Comparison of ENCODE assay signal across 1 cellular context in the genomic region with DNA sequence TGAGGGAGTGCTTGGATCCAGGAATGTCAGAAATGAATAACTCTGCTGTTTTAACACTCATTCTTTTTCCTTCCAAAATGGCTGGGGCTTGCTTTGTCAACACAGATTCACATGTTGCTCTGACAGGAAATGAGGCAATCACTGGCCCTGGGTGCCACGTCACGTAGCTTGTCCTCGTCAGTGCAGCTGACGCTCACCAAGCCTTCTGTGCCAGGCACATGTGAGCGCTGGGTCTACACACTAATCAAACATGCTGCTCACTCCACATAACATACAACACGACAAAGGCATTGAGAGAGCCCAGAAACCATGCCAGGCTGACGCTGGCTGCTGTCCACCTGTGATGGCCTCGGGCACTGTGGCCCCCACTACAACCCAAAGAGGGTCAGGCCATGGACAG.
TF ChIP-seq lines count a peak whose summit lies in the region.

No MANE protein-coding gene starts in this region.

TF ChIP-seq in IMR-90, 13 proteins besides CTCF, POLR2A, EP300 and RAD21:
- TF ChIP-seq NFE2L2 (IDR thresholded peaks at IDR 0.05; ENCODE audit: low read depth, low read length) (no peak), FOS (IDR thresholded peaks at IDR 0.05; ENCODE audit: low read depth, low read length) (no peak), MXI1 (IDR thresholded peaks at IDR 0.05; ENCODE audit: borderline replicate concordance, low read depth, low read length) (no peak), RFX5 (IDR thresholded peaks at IDR 0.05; ENCODE audit: low read depth, low read length) (no peak), MAZ (IDR thresholded peaks at IDR 0.05; ENCODE audit: borderline replicate concordance, low read depth, low read length) (no peak)
- TF ChIP-seq, protein P1, sequence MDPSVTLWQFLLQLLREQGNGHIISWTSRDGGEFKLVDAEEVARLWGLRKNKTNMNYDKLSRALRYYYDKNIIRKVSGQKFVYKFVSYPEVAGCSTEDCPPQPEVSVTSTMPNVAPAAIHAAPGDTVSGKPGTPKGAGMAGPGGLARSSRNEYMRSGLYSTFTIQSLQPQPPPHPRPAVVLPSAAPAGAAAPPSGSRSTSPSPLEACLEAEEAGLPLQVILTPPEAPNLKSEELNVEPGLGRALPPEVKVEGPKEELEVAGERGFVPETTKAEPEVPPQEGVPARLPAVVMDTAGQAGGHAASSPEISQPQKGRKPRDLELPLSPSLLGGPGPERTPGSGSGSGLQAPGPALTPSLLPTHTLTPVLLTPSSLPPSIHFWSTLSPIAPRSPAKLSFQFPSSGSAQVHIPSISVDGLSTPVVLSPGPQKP (IDR thresholded peaks at IDR 0.05; ENCODE audit: borderline replicate concordance, low read depth, low read length): no peak
